24 cellular contexts compared by ENCODE assay signal in the genomic region with DNA sequence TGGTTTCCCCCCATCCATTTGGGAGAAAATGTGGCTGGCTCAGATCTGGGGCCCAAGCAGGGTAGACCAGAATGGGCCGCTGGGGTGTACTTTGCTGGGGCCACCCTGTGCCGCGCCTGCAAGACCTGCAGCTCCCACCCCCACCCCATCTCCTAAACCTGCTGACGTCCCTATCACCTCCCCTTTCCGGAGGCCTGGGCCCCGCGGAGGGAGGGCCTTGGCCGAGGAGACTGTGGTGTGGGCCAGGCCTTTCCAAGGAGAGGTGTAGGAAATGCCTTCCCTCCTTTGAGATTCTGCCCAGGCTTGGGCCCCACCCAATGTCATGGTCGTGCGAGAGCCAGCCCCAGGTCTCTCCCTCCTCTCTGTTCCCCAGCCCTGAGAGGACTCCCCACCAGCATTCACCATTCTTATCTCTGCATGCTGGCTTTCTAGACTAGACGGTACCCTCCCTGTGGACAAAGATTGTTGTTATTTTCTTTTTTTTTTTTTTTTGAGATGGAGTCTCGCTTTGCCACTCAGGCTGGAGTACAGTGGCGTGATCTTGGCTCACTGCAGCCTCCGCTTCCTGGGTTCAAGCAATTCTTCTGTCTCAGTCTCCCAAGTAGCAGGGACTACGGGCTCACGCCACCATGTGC. TPM values are rescaled to one million over a fixed set of nuclear protein-coding genes. Genes with fewer than 3 reads are reported as not detected.
DNase-seq lines count a peak whose midpoint lies in the region; ATAC-seq, FAIRE-seq and TF ChIP-seq lines count a peak whose summit lies in the region.
"Had no signal": no experiment of that assay in that cellular context is flagged by ENCODE, and none has a peak within 500 bp of the region (broad histone marks: within the 10 kb centered on the region; RNA-seq: fewer than 3 reads in every experiment).

No MANE protein-coding gene starts in this region.

- H4K91ac ChIP-seq in H1 (replicated peaks; ENCODE audit: insufficient read length, low read length), result peak overlapping the region; percentile 70

- no peak overlapping the region for H2AFZ ChIP-seq in H1 (ENCODE audit: low read length)

- no peak overlapping the region for H3K27ac Mint-ChIP-seq in activated naive CD4-positive, alpha-beta T cell treated with anti-CD3 and anti-CD28 coated beads, Interleukin-2, amount 10 ng/mL, durations not matched to agents 7 days and 5 days
- H3K27ac Mint-ChIP-seq in activated naive CD4-positive, alpha-beta T cell treated with anti-CD3 and anti-CD28 coated beads, Interleukin-2, amount 50 U/mL, for 72 hours, result no peak overlapping the region
- H3K27ac Mint-ChIP-seq: activated CD4-positive, alpha-beta T cell treated with anti-CD3 and anti-CD28 coated beads, Interleukin-2, amount 10 ng/mL, durations not matched to agents 7 days and 5 days; activated T-helper 2 cell treated with anti-CD3 and anti-CD28 coated beads, Interferon-gamma antibody, Interleukin-2, Interleukin-4, amounts not matched to agents 10 μg/mL and 5 μg/mL and 100 μg/mL, durations not matched to agents 14 hours and 24 hours and 36 hours; natural killer cell treated with Interleukin-12 subunit alpha and Interleukin-12 subunit beta and Interleukin-15 and Interleukin-18, amount 100 ng/mL, for 72 hours; progenitor cell of endocrine pancreas had no signal

- H3K9me3 ChIP-seq in H1 (ENCODE audit: insufficient read depth in 2 of 2, low read depth in 1 of 2, low read length in 1 of 2), result no peaks in the 10 kb centered on the region
- H3K9me3 ChIP-seq in upper lobe of right lung, result no peaks in the 10 kb centered on the region
- H3K9me3 ChIP-seq: A549, BE2C had no signal

- H4K20me1 ChIP-seq in H1 (replicated peaks in 1 of 2; ENCODE audit: control insufficient read depth in 1 of 2, insufficient read depth in 2 of 2, low read length in 2 of 2), result no peaks in the 10 kb centered on the region

- H2BK5ac ChIP-seq in H1 (ENCODE audit: low read depth, low read length) (no peak overlapping the region), mesendoderm (ENCODE audit: low read length) (no peak overlapping the region)

- H3K79me2 ChIP-seq in H1 (ENCODE audit: control insufficient read depth in 1 of 2, insufficient read depth in 2 of 2, low read length in 2 of 2) (no peaks in the 10 kb centered on the region), mesendoderm (ENCODE audit: control insufficient read depth, insufficient read depth, low read length) (no peaks in the 10 kb centered on the region)

- no peaks in the 10 kb centered on the region for H3K4me1 Mint-ChIP-seq in activated naive CD4-positive, alpha-beta T cell treated with anti-CD3 and anti-CD28 coated beads, Interleukin-2, amount 10 ng/mL, durations not matched to agents 7 days and 5 days

- peaks cover 1% of the 10 kb centered on the region for H3K36me3 Mint-ChIP-seq in activated naive CD4-positive, alpha-beta T cell treated with anti-CD3 and anti-CD28 coated beads, Interleukin-2, amount 10 ng/mL, durations not matched to agents 7 days and 5 days
- H3K36me3 Mint-ChIP-seq in activated naive CD4-positive, alpha-beta T cell treated with anti-CD3 and anti-CD28 coated beads, Interleukin-2, amount 50 U/mL, for 72 hours, result no peaks in the 10 kb centered on the region
- H3K36me3 Mint-ChIP-seq: natural killer cell treated with Interleukin-12 subunit alpha and Interleukin-12 subunit beta and Interleukin-15 and Interleukin-18, amount 100 ng/mL, for 72 hours had no signal

- DNase-seq in activated naive CD4-positive, alpha-beta T cell treated with anti-CD3 and anti-CD28 coated beads, Interleukin-2, amount 10 ng/mL, durations not matched to agents 7 days and 5 days, result peak; percentile 12
- no peak for DNase-seq in activated naive CD4-positive, alpha-beta T cell treated with anti-CD3 and anti-CD28 coated beads, Interleukin-2, amount 50 U/mL, for 72 hours (ENCODE audit: low spot score in 2 of 2)
- DNase-seq in H1 (ENCODE audit: low read depth in 1 of 2, low spot score in 2 of 2), result no peak
- peak; percentile 42 for DNase-seq in mesendoderm
- DNase-seq in upper lobe of right lung, result no peak
- no peak for DNase-seq in activated CD4-positive, alpha-beta T cell treated with anti-CD3 and anti-CD28 coated beads for 1 hour
- DNase-seq in stimulated activated naive CD4-positive, alpha-beta T cell treated with Interleukin-2 at 50 U/mL for 16 hours (lab: John Stamatoyannopoulos, UW), result no peak
- DNase-seq: activated CD4-positive, alpha-beta T cell treated with anti-CD3 and anti-CD28 coated beads, Interleukin-2, amount 10 ng/mL, durations not matched to agents 7 days and 5 days; BE2C; EL; foreskin melanocyte; NCI-H748 treated with DMSO at 0.1 percent for 48 hours; OCI-M1; small intestine; SW 1271 had no signal

- no peak for TF ChIP-seq EP300 in H1 (IDR thresholded peaks at IDR 0.05; ENCODE audit: borderline replicate concordance in 1 of 2, low read depth in 2 of 2, low read length in 2 of 2)

- no peak overlapping the region for H3K14ac ChIP-seq in H1 (ENCODE audit: insufficient read length)

- H3K4me3 ChIP-seq in H1 (ENCODE audit: extremely low read depth in 1 of 4, insufficient read depth in 2 of 4, low read depth in 3 of 4, low read length in 4 of 4), result no peak overlapping the region
- no peak overlapping the region for H3K4me3 ChIP-seq in mesendoderm (ENCODE audit: low read length)
- H3K4me3 ChIP-seq in upper lobe of right lung, result no peak overlapping the region
- H3K4me3 ChIP-seq: A549 had no signal

- no peak overlapping the region for H3K23ac ChIP-seq in H1 (ENCODE audit: insufficient read length)
- H3K23ac ChIP-seq in mesendoderm (ENCODE audit: low read length), result no peak overlapping the region

- no peak overlapping the region; a peak in 2 of 4 replicates for H3K4me2 ChIP-seq in H1 (ENCODE audit: insufficient read depth in 1 of 2, low read depth in 2 of 2, low read length in 2 of 2)
- no peak overlapping the region for H3K4me2 ChIP-seq in mesendoderm (ENCODE audit: low read length)
- H3K4me2 ChIP-seq: A549 had no signal

- H3K4ac ChIP-seq in H1 (replicated peaks; ENCODE audit: insufficient read length, low read depth, low read length) (peak overlapping the region; percentile 9), mesendoderm (ENCODE audit: low read depth, low read length) (no peak overlapping the region)

- H2AK5ac ChIP-seq in H1 (ENCODE audit: low read depth, low read length) (no peak overlapping the region), mesendoderm (ENCODE audit: low read length) (no peak overlapping the region)

- no peaks in the 10 kb centered on the region for H3K23me2 ChIP-seq in H1 (ENCODE audit: low read depth, low read length)

- H3K4me1 ChIP-seq in H1 (replicated peaks in 1 of 4; ENCODE audit: control insufficient read depth in 3 of 4, insufficient read depth in 4 of 4, low read length in 3 of 4), result peaks cover 7 to 33% (median 24%) of the 10 kb centered on the region in 4 experiments
- H3K4me1 ChIP-seq in mesendoderm (ENCODE audit: control insufficient read depth, low read depth, low read length), result peaks cover 7% of the 10 kb centered on the region
- H3K4me1 ChIP-seq in upper lobe of right lung, result peaks cover 9% of the 10 kb centered on the region
- H3K4me1 ChIP-seq: A549 had no signal

- H4K5ac ChIP-seq in H1 (ENCODE audit: insufficient read length, low read depth, low read length) (peak overlapping the region; percentile 13), mesendoderm (ENCODE audit: low read length) (no peak overlapping the region)

- TF ChIP-seq CTCF in H1 (IDR thresholded peaks at IDR 0.05; ENCODE audit: control extremely low read depth in 1 of 3, insufficient read depth in 1 of 3, low read depth in 1 of 3, low read length in 3 of 3), result no peak
- TF ChIP-seq CTCF in upper lobe of right lung (IDR thresholded peaks at IDR 0.05), result no peak

- H3K4me3 Mint-ChIP-seq in activated naive CD4-positive, alpha-beta T cell treated with anti-CD3 and anti-CD28 coated beads, Interleukin-2, amount 10 ng/mL, durations not matched to agents 7 days and 5 days, result no peak overlapping the region
- H3K4me3 Mint-ChIP-seq: activated CD4-positive, alpha-beta T cell treated with anti-CD3 and anti-CD28 coated beads, Interleukin-2, amount 10 ng/mL, durations not matched to agents 7 days and 5 days; natural killer cell treated with Interleukin-12 subunit alpha and Interleukin-12 subunit beta and Interleukin-15 and Interleukin-18, amount 100 ng/mL, for 72 hours had no signal

- TF ChIP-seq RAD21 in H1 (IDR thresholded peaks at IDR 0.05 in 1 of 2, conservative IDR thresholded peaks at IDR 0.05 in 1 of 2; ENCODE audit: low read depth in 2 of 2, low read length in 2 of 2), result no peak

- peaks cover 64% of the 10 kb centered on the region for H3K27me3 Mint-ChIP-seq in activated naive CD4-positive, alpha-beta T cell treated with anti-CD3 and anti-CD28 coated beads, Interleukin-2, amount 10 ng/mL, durations not matched to agents 7 days and 5 days

- no peaks in the 10 kb centered on the region for H3K9me3 Mint-ChIP-seq in activated naive CD4-positive, alpha-beta T cell treated with anti-CD3 and anti-CD28 coated beads, Interleukin-2, amount 10 ng/mL, durations not matched to agents 7 days and 5 days
- no peaks in the 10 kb centered on the region for H3K9me3 Mint-ChIP-seq in activated naive CD4-positive, alpha-beta T cell treated with anti-CD3 and anti-CD28 coated beads, Interleukin-2, amount 50 U/mL, for 72 hours
- H3K9me3 Mint-ChIP-seq: activated CD4-positive, alpha-beta T cell treated with anti-CD3 and anti-CD28 coated beads, Interleukin-2, amount 10 ng/mL, durations not matched to agents 7 days and 5 days; activated T-helper 2 cell treated with anti-CD3 and anti-CD28 coated beads, Interferon-gamma antibody, Interleukin-2, Interleukin-4, amounts not matched to agents 10 μg/mL and 5 μg/mL and 100 μg/mL, durations not matched to agents 14 hours and 24 hours and 36 hours; natural killer cell treated with Interleukin-12 subunit alpha and Interleukin-12 subunit beta and Interleukin-15 and Interleukin-18, amount 100 ng/mL, for 72 hours had no signal

- H2BK20ac ChIP-seq in H1 (ENCODE audit: low read length), result no peak overlapping the region

- no peak for FAIRE-seq in H1 (lab: Jason Lieb, UNC)
- FAIRE-seq: A549, bronchial epithelial cell, small intestine, TTC549 had no signal

- H2BK120ac ChIP-seq in H1 (replicated peaks; ENCODE audit: low read depth, low read length) (no peak overlapping the region), mesendoderm (ENCODE audit: low read depth, low read length) (no peak overlapping the region)

- CTCF ChIA-PET in activated naive CD4-positive, alpha-beta T cell treated with anti-CD3 and anti-CD28 coated beads, Interleukin-2, amount 10 ng/mL, durations not matched to agents 7 days and 5 days (lab: Charles Lee), result interaction anchor here (1.5 kb wide), 1 partner anchor 11 kb away, joined by 5 read pairs; no protein-coding TSS in a partner anchor
- CTCF ChIA-PET in H1 (lab: Charles Lee; ENCODE audit: partially characterized antibody), result interaction anchor here (0.7 to 10.5 kb wide), 8 partner anchors 9 to 47 kb away, joined by 3 to 125 read pairs (median 30); no protein-coding TSS in a partner anchor

- H3K9ac ChIP-seq in H1 (replicated peaks in 1 of 4; ENCODE audit: extremely low read depth in 1 of 4, low read depth in 3 of 4, low read length in 3 of 4) (no peak overlapping the region), mesendoderm (ENCODE audit: low read length) (peak overlapping the region; percentile 34)

- H3K56ac ChIP-seq in H1 (replicated peaks; ENCODE audit: insufficient read length, low read depth, low read length) (no peak overlapping the region), mesendoderm (ENCODE audit: low read length) (peak overlapping the region; percentile 64)

- H3K27me3 ChIP-seq in H1 (replicated peaks in 1 of 4; ENCODE audit: control insufficient read depth in 3 of 4, extremely low read depth in 1 of 4, insufficient read depth in 3 of 4, low read length in 3 of 4), result no peaks in the 10 kb centered on the region
- no peaks in the 10 kb centered on the region for H3K27me3 ChIP-seq in mesendoderm (ENCODE audit: insufficient read depth, low read length, poor library complexity)
- no peaks in the 10 kb centered on the region for H3K27me3 ChIP-seq in upper lobe of right lung
- H3K27me3 ChIP-seq: BE2C had no signal

- no peak overlapping the region; the same call in 1 of the 2 replicates for H4K8ac ChIP-seq in H1 (ENCODE audit: extremely low read depth, insufficient read depth, low read length)
- H4K8ac ChIP-seq in mesendoderm (ENCODE audit: low read depth, low read length), result no peak overlapping the region

- H2BK15ac ChIP-seq in H1 (ENCODE audit: low read length) (no peak overlapping the region), mesendoderm (replicated peaks; ENCODE audit: low read depth) (no peak overlapping the region)

- intact Hi-C loops in upper lobe of right lung (cut with DNase I), result no loop called here

- 80% methylated on average over 8 of the region's 16 CpGs; no CpG with 5 or more reads in 1 of the 2 experiments for WGBS in H1 (ENCODE audit: extremely low coverage in 1 of 2, insufficient coverage in 1 of 2, insufficient read length in 1 of 2, insufficient replicate concordance in 2 of 2, low coverage in 1 of 2, low lambda C conversion rate in 2 of 2, missing lambda C conversion rate in 1 of 2), 2 experiments
- no CpG with 5 or more reads among the region's 16 CpGs for WGBS in mesendoderm (ENCODE audit: extremely low coverage, insufficient coverage, low lambda C conversion rate)

- H2BK12ac ChIP-seq in H1 (ENCODE audit: low read depth, low read length), result no peak overlapping the region

- H3K36me3 ChIP-seq in H1 (ENCODE audit: control insufficient read depth in 2 of 4, insufficient read depth in 4 of 4, low read length in 3 of 4), result no peaks in the 10 kb centered on the region
- no peaks in the 10 kb centered on the region for H3K36me3 ChIP-seq in mesendoderm (ENCODE audit: control insufficient read depth, insufficient read depth, low read length)
- no peaks in the 10 kb centered on the region for H3K36me3 ChIP-seq in upper lobe of right lung
- H3K36me3 ChIP-seq: BE2C had no signal

- no peak overlapping the region for H3K27ac ChIP-seq in H1 (ENCODE audit: low read depth, low read length)
- H3K27ac ChIP-seq in mesendoderm (ENCODE audit: low read depth, low read length), result no peak overlapping the region
- no peak overlapping the region for H3K27ac ChIP-seq in upper lobe of right lung
- H3K27ac ChIP-seq: A549 had no signal

- POLR2A ChIA-PET in H1 (lab: Charles Lee; ENCODE audit: partially characterized antibody), result interaction anchor here (1.3 to 4.3 kb wide), 2 partner anchors 10 to 35 kb away, joined by 3 to 21 read pairs; partner anchors contain the start of gene TOB1

- ATAC-seq in activated naive CD4-positive, alpha-beta T cell treated with anti-CD3 and anti-CD28 coated beads, Interleukin-2, amount 50 U/mL, for 72 hours, result no peak
- ATAC-seq in upper lobe of right lung, result peak; percentile 19
- no peak for ATAC-seq in HG02588 (IDR thresholded peaks at IDR 0.05; ENCODE audit: unreplicated experiment)
- ATAC-seq: A549; natural killer cell treated with Interleukin-12 subunit alpha and Interleukin-12 subunit beta and Interleukin-15 and Interleukin-18, amount 100 ng/mL, for 72 hours; Right ventricle myocardium inferior had no signal

- peak overlapping the region; percentile 48 for H3K18ac ChIP-seq in H1 (ENCODE audit: extremely low read depth, low read length)
- no peak overlapping the region for H3K18ac ChIP-seq in mesendoderm (ENCODE audit: low read length)

- TF ChIP-seq POLR2A in H1 (IDR thresholded peaks at IDR 0.05; ENCODE audit: control extremely low read depth in 1 of 2, low read depth in 2 of 2, low read length in 2 of 2), result no peak

- H3K79me1 ChIP-seq in H1 (ENCODE audit: low read depth, low read length) (no peaks in the 10 kb centered on the region), mesendoderm (ENCODE audit: low read length) (no peaks in the 10 kb centered on the region)

RNA-seq across cellular contexts. Expression of gene WFIKKN2, which starts 3.8 kb away (rescaled TPM):
- not detected for total RNA-seq in activated naive CD4-positive, alpha-beta T cell treated with anti-CD3 and anti-CD28 coated beads, Interleukin-2, amount 50 U/mL, for 72 hours
- total RNA-seq in H1 (2021; fragmentation: NEBNext Ultra II Directional; extraction: Animal tissue kit (Norgen Biotek cat#: 25700)), result 0.07 TPM in 1 of 2 replicates, not detected in the other
- polyA plus RNA-seq in H1 (2011; rRNA removed), result 0.30 and 0.33 TPM in 2 replicates
- polyA plus RNA-seq in H1 (2011; cell fraction: cytosol; rRNA removed), result 0.30 TPM
- polyA plus RNA-seq in H1 (2011; cell fraction: nucleus; rRNA removed), result 0.29 TPM
- 0.10 to 0.39 TPM (median 0.29 TPM) in 4 replicates for polyA plus RNA-seq in H1 (2012, experiment 1 of 2)
- 0.22 TPM for polyA plus RNA-seq in H1 (2012, experiment 2 of 2)
- polyA plus RNA-seq in H1 (2013, experiment 1 of 2), result 0.10 TPM
- polyA plus RNA-seq in H1 (2013, experiment 2 of 2), result 0.06 TPM
- 0.19 and 0.39 TPM in 2 replicates for polyA minus RNA-seq in H1 (2011; rRNA and poly(A)+ RNA removed)
- 0.29 TPM for polyA minus RNA-seq in H1 (2011; cell fraction: cytosol; rRNA and poly(A)+ RNA removed)
- polyA minus RNA-seq in H1 (2011; cell fraction: nucleus; rRNA and poly(A)+ RNA removed), result not detected
- polyA plus RNA-seq in mesendoderm (2013, experiment 1 of 2), result 0.01 TPM
- polyA plus RNA-seq in mesendoderm (2013, experiment 2 of 2), result 0.01 TPM
- total RNA-seq in upper lobe of right lung, result 0.69 TPM
- total RNA-seq: activated CD4-positive, alpha-beta T cell treated with anti-CD3 and anti-CD28 coated beads, Interleukin-2, amount 10 ng/mL, durations not matched to agents 7 days and 5 days; activated T-helper 2 cell treated with anti-CD3 and anti-CD28 coated beads, Interferon-gamma antibody, Interleukin-2, Interleukin-4, amounts not matched to agents 10 μg/mL and 5 μg/mL and 100 μg/mL, durations not matched to agents 14 hours and 24 hours and 36 hours; bronchial epithelial cell; dermis microvascular lymphatic vessel endothelial cell; natural killer cell treated with Interleukin-12 subunit alpha and Interleukin-12 subunit beta and Interleukin-15 and Interleukin-18, amount 100 ng/mL, for 72 hours; progenitor cell of endocrine pancreas had no signal
- polyA plus RNA-seq: A549 had no signal

RNA-seq across cellular contexts. Expression of gene TOB1, which starts 34.6 kb away (rescaled TPM):
- 10 to 100 TPM; 25.7 to 85.5 TPM for total RNA-seq in activated naive CD4-positive, alpha-beta T cell treated with anti-CD3 and anti-CD28 coated beads, Interleukin-2, amount 50 U/mL, for 72 hours
- 20.8 and 26.7 TPM in 2 replicates for total RNA-seq in H1 (2021; fragmentation: NEBNext Ultra II Directional; extraction: Animal tissue kit (Norgen Biotek cat#: 25700))
- polyA plus RNA-seq in H1 (2011; rRNA removed), result 9.7 and 14.4 TPM in 2 replicates
- polyA plus RNA-seq in H1 (2011; cell fraction: cytosol; rRNA removed), result 12.0 TPM
- 17.7 TPM for polyA plus RNA-seq in H1 (2011; cell fraction: nucleus; rRNA removed)
- 24.8 to 32.2 TPM (median 27.7 TPM) in 4 replicates for polyA plus RNA-seq in H1 (2012, experiment 1 of 2)
- 5.9 TPM for polyA plus RNA-seq in H1 (2012, experiment 2 of 2)
- polyA plus RNA-seq in H1 (2013, experiment 1 of 2), result 21.6 TPM
- 22.3 TPM for polyA plus RNA-seq in H1 (2013, experiment 2 of 2)
- polyA minus RNA-seq in H1 (2011; rRNA and poly(A)+ RNA removed), result 22.6 and 27.7 TPM in 2 replicates
- 22.5 TPM for polyA minus RNA-seq in H1 (2011; cell fraction: cytosol; rRNA and poly(A)+ RNA removed)
- 52.2 TPM for polyA minus RNA-seq in H1 (2011; cell fraction: nucleus; rRNA and poly(A)+ RNA removed)
- 9.4 TPM for polyA plus RNA-seq in mesendoderm (2013, experiment 1 of 2)
- 9.3 TPM for polyA plus RNA-seq in mesendoderm (2013, experiment 2 of 2)
- total RNA-seq in upper lobe of right lung, result 70.1 TPM

Comparison
In these comparisons a context has a peak if more than half of its experiments do, and no peak if none do; other contexts are left out.
1. DNase-seq: peak in activated naive CD4-positive, alpha-beta T cell treated with anti-CD3 and anti-CD28 coated beads, Interleukin-2, amount 10 ng/mL, durations not matched to agents 7 days and 5 days (single experiment) and mesendoderm (single experiment); none in activated naive CD4-positive, alpha-beta T cell treated with anti-CD3 and anti-CD28 coated beads, Interleukin-2, amount 50 U/mL, for 72 hours (0 of 2), H1 (0 of 2), upper lobe of right lung (single experiment), activated CD4-positive, alpha-beta T cell treated with anti-CD3 and anti-CD28 coated beads for 1 hour (single experiment) and stimulated activated naive CD4-positive, alpha-beta T cell treated with Interleukin-2 at 50 U/mL for 16 hours (single experiment).